In the genomic region with DNA sequence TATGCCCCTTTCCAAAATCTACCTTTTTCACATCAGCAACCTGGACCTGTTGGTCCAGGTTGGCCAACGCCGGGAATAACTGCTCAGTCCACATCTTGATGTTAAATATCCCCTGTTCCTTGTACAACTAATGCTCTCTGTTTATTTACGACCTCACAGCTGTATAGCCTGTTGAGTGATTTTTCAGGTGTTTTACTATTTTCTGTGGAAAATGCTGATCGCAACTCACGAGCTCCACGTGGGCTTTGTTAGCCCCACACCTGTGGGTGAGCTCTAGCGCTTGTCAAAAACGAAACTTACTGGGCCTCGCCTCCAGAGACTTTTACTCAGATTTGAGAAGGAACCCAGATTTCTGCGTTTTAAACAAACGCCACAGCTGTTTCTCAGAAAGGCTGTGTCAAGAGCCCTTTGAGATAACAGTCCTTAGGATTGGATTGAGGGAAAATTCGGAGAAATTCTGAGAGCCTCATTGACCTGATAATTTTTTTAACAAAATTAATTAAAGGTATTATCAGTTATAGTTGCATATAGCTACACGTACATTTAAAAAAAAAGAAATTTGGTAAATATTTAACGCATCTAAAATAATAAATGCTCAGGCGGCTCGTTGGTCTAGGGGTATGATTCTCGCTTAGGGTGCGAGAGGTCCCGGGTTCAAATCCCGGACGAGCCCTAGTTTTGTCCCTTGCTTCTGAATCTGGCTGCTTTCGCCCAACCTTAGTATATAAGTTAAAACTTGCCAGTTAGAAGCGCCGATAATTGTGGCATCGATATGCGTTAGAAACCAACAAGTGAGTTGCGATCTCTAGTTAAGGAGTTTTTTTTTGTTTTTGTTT, we compare ENCODE assay signal across 9 cellular contexts. TPM values are rescaled to one million over a fixed set of nuclear protein-coding genes. Genes with fewer than 3 reads are reported as not detected.
DNase-seq lines count a peak whose midpoint lies in the region; ATAC-seq and TF ChIP-seq lines count a peak whose summit lies in the region.
"Had no signal": no experiment of that assay in that cellular context is flagged by ENCODE, and none has a peak within 500 bp of the region (broad histone marks: within the 10 kb centered on the region; RNA-seq: fewer than 3 reads in every experiment).

No MANE protein-coding gene starts in this region.

- DNase-seq in CD8-positive, alpha-beta memory T cell, result peak in 4 of 5 donors; percentile 33 to 74 (median 60)
- DNase-seq in PC-3 (peak; percentile 76), foreskin fibroblast (peak; percentile 48 to 80), osteocyte (ENCODE audit: extremely low spot score, unreplicated experiment) (no peak), NCI-H1436 (lab: John Stamatoyannopoulos, UW) (no peak)
- peak; percentile 80 to 81 for DNase-seq in activated T-cell treated with anti-CD3 and anti-CD28 coated beads, Interleukin-2, amount 50 U/mL, for 48 hours

- peak overlapping the region in 3 of 7 donors; percentile 32 to 71 (median 43) for H3K4me3 Mint-ChIP-seq in CD8-positive, alpha-beta memory T cell
- no peak overlapping the region for H3K4me3 Mint-ChIP-seq in osteocyte (ENCODE audit: unreplicated experiment)

- H4K20me1 ChIP-seq in PC-3 (ENCODE audit: low read length), result no peaks in the 10 kb centered on the region

- H3K36me3 ChIP-seq in CD8-positive, alpha-beta memory T cell (ENCODE audit: insufficient read depth, low read length), result no peaks in the 10 kb centered on the region
- no peaks in the 10 kb centered on the region for H3K36me3 ChIP-seq in PC-3 (ENCODE audit: low read depth, low read length)

- no peaks in the 10 kb centered on the region for H3K79me2 ChIP-seq in PC-3 (ENCODE audit: low read length)

- H3K27ac ChIP-seq in CD8-positive, alpha-beta memory T cell (ENCODE audit: low read depth, low read length), result peak overlapping the region; percentile 64
- H3K27ac ChIP-seq in PC-3 (ENCODE audit: low read length), result no peak overlapping the region

- H3K4me3 ChIP-seq in CD8-positive, alpha-beta memory T cell (ENCODE audit: low read length), result peak overlapping the region; percentile 89
- H3K4me3 ChIP-seq in PC-3 (ENCODE audit: low read length) (peak overlapping the region; percentile 93), foreskin fibroblast (ENCODE audit: low read depth in 1 of 2, low read length in 2 of 2) (peak overlapping the region; percentile 47 to 61)

- peaks cover 0 to 4% of the 10 kb centered on the region in 2 donors for H3K27me3 Mint-ChIP-seq in CD8-positive, alpha-beta memory T cell
- H3K27me3 Mint-ChIP-seq in osteocyte (ENCODE audit: unreplicated experiment), result no peaks in the 10 kb centered on the region
- H3K27me3 Mint-ChIP-seq: IgD-negative memory B cell had no signal

- no TSS peak for BruUV-seq in PC-3 (replicated peaks; lab: Mats Ljungman, UMichigan)

- peaks cover 11% of the 10 kb centered on the region for H3K4me1 ChIP-seq in CD8-positive, alpha-beta memory T cell (ENCODE audit: insufficient read depth, low read length)
- H3K4me1 ChIP-seq in PC-3 (ENCODE audit: insufficient read depth, low read length), result peaks cover 15% of the 10 kb centered on the region

- H3K27me3 ChIP-seq in CD8-positive, alpha-beta memory T cell (ENCODE audit: insufficient read depth, low read length, poor library complexity, severe bottlenecking), result no peaks in the 10 kb centered on the region
- H3K27me3 ChIP-seq in PC-3 (ENCODE audit: low read length), result no peaks in the 10 kb centered on the region

- H2AFZ ChIP-seq in PC-3 (ENCODE audit: low read length), result peak overlapping the region; percentile 53

- no peaks in the 10 kb centered on the region for H3K9me2 ChIP-seq in PC-3 (replicated peaks; ENCODE audit: low read length)

- intact Hi-C loops in PC-3 (cut with micrococcal nuclease), result loop anchor here (5.0 kb wide), 1 partner anchor 1117 kb away; no protein-coding TSS in a partner anchor

- peak overlapping the region; percentile 91 for H3K4me2 ChIP-seq in PC-3 (ENCODE audit: low read length)

- CTCF ChIA-PET in CD8-positive, alpha-beta memory T cell (lab: Charles Lee), result interaction anchor here (0.7 to 4.4 kb wide), 9 partner anchors 15 to 226 kb away, joined by 3 to 40 read pairs (median 5); a partner anchor contains a TSS
- CTCF ChIA-PET in PC-3 (lab: Charles Lee), result interaction anchor here (0.6 to 1.0 kb wide), 3 partner anchors 14 to 171 kb away, joined by 3 to 6 read pairs (median 3); no protein-coding TSS in a partner anchor

- TF ChIP-seq CTCF in PC-3 (conservative IDR thresholded peaks at IDR 0.05; ENCODE audit: low read depth, low read length) (no peak), foreskin fibroblast (IDR thresholded peaks at IDR 0.05; ENCODE audit: low read depth, low read length) (no peak), osteocyte (IDR thresholded peaks at IDR 0.05) (no peak)

- no peaks in the 10 kb centered on the region for H3K9me3 Mint-ChIP-seq in CD8-positive, alpha-beta memory T cell
- H3K9me3 Mint-ChIP-seq in osteocyte (ENCODE audit: unreplicated experiment), result no peaks in the 10 kb centered on the region
- H3K9me3 Mint-ChIP-seq: IgD-negative memory B cell had no signal

- POLR2A ChIA-PET in CD8-positive, alpha-beta memory T cell (lab: Charles Lee), result interaction anchor here (0.6 to 3.1 kb wide), 11 partner anchors 9 to 366 kb away, joined by 3 to 34 read pairs (median 3); a partner anchor contains a TSS
- POLR2A ChIA-PET in PC-3 (lab: Charles Lee; ENCODE audit: unreplicated experiment), result interaction anchor here (0.6 kb wide), 2 partner anchors 223 to 577 kb away, joined by 3 to 9 read pairs; no protein-coding TSS in a partner anchor

- peak; percentile 34 for ATAC-seq in HG02678 (IDR thresholded peaks at IDR 0.05; ENCODE audit: unreplicated experiment)
- peak; percentile 12; the same call in 1 of the 2 replicates for ATAC-seq in PC-3
- ATAC-seq in HG03139 (IDR thresholded peaks at IDR 0.05; ENCODE audit: unreplicated experiment), result no peak

- H3K9me3 ChIP-seq in CD8-positive, alpha-beta memory T cell (ENCODE audit: low read length), result no peaks in the 10 kb centered on the region
- no peaks in the 10 kb centered on the region for H3K9me3 ChIP-seq in PC-3 (ENCODE audit: low read length)

- H3K4me1 Mint-ChIP-seq in CD8-positive, alpha-beta memory T cell, result peaks cover 20 to 28% (median 26%) of the 10 kb centered on the region in 3 donors
- H3K4me1 Mint-ChIP-seq in osteocyte (ENCODE audit: unreplicated experiment), result peaks cover 15% of the 10 kb centered on the region

- H3K36me3 Mint-ChIP-seq in CD8-positive, alpha-beta memory T cell, result peaks cover 0 to 7% (median 0%) of the 10 kb centered on the region in 3 donors
- no peaks in the 10 kb centered on the region for H3K36me3 Mint-ChIP-seq in osteocyte (ENCODE audit: unreplicated experiment)
- H3K36me3 Mint-ChIP-seq: IgD-negative memory B cell had no signal

- H3F3A ChIP-seq in PC-3 (ENCODE audit: low read length, unreplicated experiment), result no peaks in the 10 kb centered on the region

- no peak overlapping the region for H3K9ac ChIP-seq in PC-3 (ENCODE audit: low read length)

- H3K27ac Mint-ChIP-seq in CD8-positive, alpha-beta memory T cell, result peak overlapping the region in 6 of 8 donors; percentile 39 to 92 (median 77)
- H3K27ac Mint-ChIP-seq in osteocyte (ENCODE audit: unreplicated experiment), result peak overlapping the region; percentile 80
- H3K27ac Mint-ChIP-seq: IgD-negative memory B cell had no signal

RNA-seq across cellular contexts. Expression of a gene that starts 16.7 kb away (rescaled TPM):
- total RNA-seq in CD8-positive, alpha-beta memory T cell, result 10 to 100 TPM; 90.0 to 91.4 TPM
- polyA plus RNA-seq in CD8-positive, alpha-beta memory T cell, result 166 TPM
- total RNA-seq in PC-3 (2014; rRNA removed), result 54.8 and 57.5 TPM in 2 replicates
- 45.0 and 49.2 TPM in 2 replicates for total RNA-seq in osteocyte

RNA-seq across cellular contexts. Expression of a gene that starts 41.9 kb away (rescaled TPM):
- total RNA-seq in CD8-positive, alpha-beta memory T cell, result 10 to 100 TPM; 34.5 to 36.1 TPM
- polyA plus RNA-seq in CD8-positive, alpha-beta memory T cell, result 39.7 TPM
- 26.9 and 33.7 TPM in 2 replicates for total RNA-seq in PC-3 (2014; rRNA removed)
- 13.1 and 13.9 TPM in 2 replicates for total RNA-seq in osteocyte

RNA-seq across cellular contexts. Expression of a gene that starts 54.8 kb away (rescaled TPM):
- under 1 TPM in 1 of 2 experiments, not detected in 1; 0.09 TPM for total RNA-seq in CD8-positive, alpha-beta memory T cell
- not detected for polyA plus RNA-seq in CD8-positive, alpha-beta memory T cell
- total RNA-seq in PC-3 (2014; rRNA removed) (not detected in 2 replicates), osteocyte (not detected in 2 replicates)

Comparison
In these comparisons a context has a peak if more than half of its experiments do, and no peak if none do; other contexts are left out.
1. DNase-seq: peak in CD8-positive, alpha-beta memory T cell (4 of 5), PC-3 (single experiment), activated T-cell treated with anti-CD3 and anti-CD28 coated beads, Interleukin-2, amount 50 U/mL, for 48 hours (2 of 2) and foreskin fibroblast (2 of 2); none in osteocyte (single experiment) and NCI-H1436 (single experiment).
2. Peak in every context shown above with its lines, with median percentiles within 50 percentile points of each other: H3K4me3 ChIP-seq.